Comparison of ENCODE assay signal across 9 cellular contexts in genomic region chr17:30278032-30278431, GRCh38. TPM values are rescaled to one million over a fixed set of nuclear protein-coding genes. Genes with fewer than 3 reads are reported as not detected.
DNase-seq lines count a peak whose midpoint lies in the region; ATAC-seq and TF ChIP-seq lines count a peak whose summit lies in the region.
"Had no signal": no experiment of that assay in that cellular context is flagged by ENCODE, and none has a peak within 500 bp of the region (broad histone marks: within the 10 kb centered on the region; RNA-seq: fewer than 3 reads in every experiment).

No MANE protein-coding gene starts in this region.

- peaks cover 0 to 40% of the 10 kb centered on the region in 2 donors for H3K36me3 ChIP-seq in adrenal gland (replicated peaks in 1 of 2)

- H3K4me3 ChIP-seq in adrenal gland: no peak overlapping the region

- DNase-seq in CD14-positive monocyte (ENCODE audit: low spot score) (no peak), HFFc6 (peak; percentile 50), adrenal gland (peak in 6 of 7 donors; percentile 38 to 75 (median 50)), kidney tubule cell (ENCODE audit: low spot score) (peak; percentile 33), epidermal melanocyte (ENCODE audit: insufficient read length, low spot score) (no peak)
- no peak for DNase-seq in activated effector memory CD4-positive, alpha-beta T cell treated with Interleukin-2 at 50 U/mL for 16 hours
- DNase-seq in activated naive CD4-positive, alpha-beta T cell (lab: John Stamatoyannopoulos, UW): no peak

- ATAC-seq in HG02623 (IDR thresholded peaks at IDR 0.05; ENCODE audit: unreplicated experiment): no peak

- no peaks in the 10 kb centered on the region for H3K27me3 ChIP-seq in adrenal gland

- no peak overlapping the region for H3K27ac ChIP-seq in adrenal gland

- H3K27me3 Mint-ChIP-seq in CD14-positive monocyte (ENCODE audit: low read depth in 3 of 3) (peaks cover 0 to 2% (median 0%) of the 10 kb centered on the region in 3 donors), HFFc6 (ENCODE audit: insufficient read depth) (no peaks in the 10 kb centered on the region)
- H3K27me3 Mint-ChIP-seq: stimulated activated naive CD8-positive, alpha-beta T cell treated with anti-CD3 and anti-CD28 coated beads, Interleukin-15, Interleukin-2, amounts not matched to agents 100 ng/mL and 50 ng/mL, for 24 hours had no signal

- H3K4me1 Mint-ChIP-seq in CD14-positive monocyte: no peaks in the 10 kb centered on the region
- no peaks in the 10 kb centered on the region; the same call in 1 of the 2 replicates for H3K4me1 Mint-ChIP-seq in HFFc6 (ENCODE audit: low read depth)

- H3K4me3 Mint-ChIP-seq in CD14-positive monocyte (no peak overlapping the region), HFFc6 (no peak overlapping the region)
- H3K4me3 Mint-ChIP-seq: stimulated activated naive CD8-positive, alpha-beta T cell treated with anti-CD3 and anti-CD28 coated beads, Interleukin-15, Interleukin-2, amounts not matched to agents 100 ng/mL and 50 ng/mL, for 24 hours had no signal

- TF ChIP-seq CTCF in CD14-positive monocyte (IDR thresholded peaks at IDR 0.05) (peak; percentile 20), HFFc6 (IDR thresholded peaks at IDR 0.05) (peak; percentile 73), adrenal gland (IDR thresholded peaks at IDR 0.05) (peak; percentile 17 to 65 (median 58))

- H3K9me3 Mint-ChIP-seq in CD14-positive monocyte (no peaks in the 10 kb centered on the region), HFFc6 (no peaks in the 10 kb centered on the region)
- H3K9me3 Mint-ChIP-seq: stimulated activated naive CD8-positive, alpha-beta T cell treated with anti-CD3 and anti-CD28 coated beads, Interleukin-15, Interleukin-2, amounts not matched to agents 100 ng/mL and 50 ng/mL, for 24 hours had no signal

- peaks cover 62 to 74% of the 10 kb centered on the region in 2 donors for H3K36me3 Mint-ChIP-seq in CD14-positive monocyte
- peaks cover 16% of the 10 kb centered on the region for H3K36me3 Mint-ChIP-seq in HFFc6 (ENCODE audit: low read depth)

- no peak for TF ChIP-seq POLR2A in adrenal gland (IDR thresholded peaks at IDR 0.05)

- peaks cover 0 to 5% of the 10 kb centered on the region in 2 donors for H3K4me1 ChIP-seq in adrenal gland (replicated peaks in 1 of 2)

- H3K9me3 ChIP-seq in adrenal gland (replicated peaks in 1 of 3): no peaks in the 10 kb centered on the region

- H3K27ac Mint-ChIP-seq in CD14-positive monocyte (no peak overlapping the region), HFFc6 (no peak overlapping the region)
- H3K27ac Mint-ChIP-seq: stimulated activated naive CD8-positive, alpha-beta T cell treated with anti-CD3 and anti-CD28 coated beads, Interleukin-15, Interleukin-2, amounts not matched to agents 100 ng/mL and 50 ng/mL, for 24 hours had no signal

- intact Hi-C loops in CD14-positive monocyte (cut with micrococcal nuclease): no loop called here
- intact Hi-C loops in adrenal gland (cut with DNase I): loop anchor here in 1 of 2 donors (5.0 kb wide), 1 partner anchor 156 kb away; no protein-coding TSS in a partner anchor

RNA-seq across cellular contexts. Expression of gene BLMH, which starts 13.7 kb away (rescaled TPM):
- 10 to 100 TPM; 10.4 to 10.8 TPM for polyA plus RNA-seq in CD14-positive monocyte
- 10 to 100 TPM; 20.0 to 24.6 (median 22.4) TPM for total RNA-seq in HFFc6 (2021; fragmentation: NEBNext Ultra II Directional; extraction: Animal tissue kit (Norgen Biotek cat#: 25700))
- total RNA-seq in adrenal gland: 10 to 100 TPM; 13.9 to 35.3 (median 19.7) TPM
- polyA plus RNA-seq in adrenal gland: 10 to 100 TPM; 12.1 to 18.1 (median 13.4) TPM

RNA-seq across cellular contexts. Expression of gene SLC6A4, which starts 42.5 kb away (rescaled TPM):
- polyA plus RNA-seq in CD14-positive monocyte (not detected), adrenal gland (under 1 TPM; 0.05 to 0.13 (median 0.08) TPM)
- total RNA-seq in HFFc6 (2021; fragmentation: NEBNext Ultra II Directional; extraction: Animal tissue kit (Norgen Biotek cat#: 25700)): not detected
- under 1 TPM in 5 of 8 donors, not detected in 3; 0.03 to 0.34 (median 0.22) TPM for total RNA-seq in adrenal gland

RNA-seq across cellular contexts. Expression of gene TMIGD1, which starts 55.8 kb away (rescaled TPM):
- polyA plus RNA-seq in CD14-positive monocyte (not detected), adrenal gland (not detected)
- total RNA-seq in HFFc6 (2021; fragmentation: NEBNext Ultra II Directional; extraction: Animal tissue kit (Norgen Biotek cat#: 25700)): not detected
- total RNA-seq in adrenal gland: not detected

Comparison
In these comparisons a context has a peak if more than half of its experiments do, and no peak if none do; other contexts are left out.
1. DNase-seq: peak in HFFc6 (single experiment), adrenal gland (6 of 7) and kidney tubule cell (single experiment); none in CD14-positive monocyte (single experiment), activated effector memory CD4-positive, alpha-beta T cell treated with Interleukin-2 at 50 U/mL for 16 hours (single experiment), epidermal melanocyte (single experiment) and activated naive CD4-positive, alpha-beta T cell (0 of 4).
2. CTCF ChIP-seq: peak in every context shown above with its lines; median percentile 73 in HFFc6; 58 in adrenal gland; 20 in CD14-positive monocyte.